18 cellular contexts compared by ENCODE assay signal in the genomic region with DNA sequence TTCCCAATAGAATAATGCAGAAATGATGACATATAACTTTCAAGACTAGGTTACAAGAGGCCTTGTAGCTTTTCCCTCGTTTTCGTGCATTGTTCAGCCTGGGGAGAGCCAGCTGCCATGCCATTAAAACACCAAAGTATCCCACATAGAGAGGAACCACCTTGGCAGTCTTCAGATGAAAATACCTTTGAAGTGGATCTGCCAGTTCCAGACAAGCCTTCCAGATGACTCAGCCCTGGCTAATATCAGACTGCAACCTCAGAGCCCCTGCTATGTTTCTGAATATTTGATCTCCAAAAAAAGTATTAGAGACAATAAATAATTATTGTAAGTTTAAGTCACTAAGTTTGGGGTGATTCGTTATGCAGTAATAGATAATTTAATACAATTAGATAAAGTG.
DNase-seq lines count a peak whose midpoint lies in the region; ATAC-seq, FAIRE-seq and TF ChIP-seq lines count a peak whose summit lies in the region.
"Had no signal": no experiment of that assay in that cellular context is flagged by ENCODE, and none has a peak within 500 bp of the region (broad histone marks: within the 10 kb centered on the region; RNA-seq: fewer than 3 reads in every experiment).

No MANE protein-coding gene starts in this region.

- no peak overlapping the region for H3K27ac Mint-ChIP-seq in type B pancreatic cell
- H3K27ac Mint-ChIP-seq: activated CD8-positive, alpha-beta T cell treated with anti-CD3 and anti-CD28 coated beads, Interleukin-2, amount 10 ng/mL, durations not matched to agents 7 days and 5 days; dendritic cell treated with granulocyte-macrophage colony-stimulating factor and Interleukin-4, amounts not matched to agents 40 ng/mL and 50 ng/mL, for 4 days; naive B cell had no signal

- TF ChIP-seq CTCF in type B pancreatic cell (conservative IDR thresholded peaks at IDR 0.05) (no peak), testis (IDR thresholded peaks at IDR 0.05) (no peak)

- ATAC-seq in HG03469 (IDR thresholded peaks at IDR 0.05; ENCODE audit: unreplicated experiment) = no peak
- ATAC-seq in activated T-cell treated with anti-CD3 and anti-CD28 coated beads, Interleukin-2, amount 50 U/mL, for 4 hours = no peak
- ATAC-seq: activated CD8-positive, alpha-beta T cell treated with anti-CD3 and anti-CD28 coated beads, Interleukin-2, amount 10 ng/mL, durations not matched to agents 7 days and 5 days; K562 had no signal

- no peak overlapping the region for H3K4me3 ChIP-seq in testis
- H3K4me3 ChIP-seq: esophagus squamous epithelium, K562 had no signal

- no peaks in the 10 kb centered on the region for H3K27me3 Mint-ChIP-seq in type B pancreatic cell
- H3K27me3 Mint-ChIP-seq in activated T-cell treated with anti-CD3 and anti-CD28 coated beads, Interleukin-2, amount 50 U/mL, for 4 hours (ENCODE audit: low read depth) = no peaks in the 10 kb centered on the region
- H3K27me3 Mint-ChIP-seq: dendritic cell treated with granulocyte-macrophage colony-stimulating factor and Interleukin-4, amounts not matched to agents 40 ng/mL and 50 ng/mL, for 4 days; naive B cell had no signal

- no peak for TF ChIP-seq POLR2A in testis (IDR thresholded peaks at IDR 0.05)

- no peaks in the 10 kb centered on the region for H3K4me1 Mint-ChIP-seq in type B pancreatic cell (ENCODE audit: unreplicated experiment)
- H3K4me1 Mint-ChIP-seq in activated T-cell treated with anti-CD3 and anti-CD28 coated beads, Interleukin-2, amount 50 U/mL, for 4 hours (ENCODE audit: low read depth) = no peaks in the 10 kb centered on the region
- H3K4me1 Mint-ChIP-seq: naive B cell had no signal

- no peaks in the 10 kb centered on the region for H3K9me3 ChIP-seq in testis
- H3K9me3 ChIP-seq: esophagus squamous epithelium had no signal

- H3K4me1 ChIP-seq in testis = no peaks in the 10 kb centered on the region
- H3K4me1 ChIP-seq: esophagus squamous epithelium had no signal

- H3K27me3 ChIP-seq in testis = no peaks in the 10 kb centered on the region
- H3K27me3 ChIP-seq: BE2C, esophagus squamous epithelium had no signal

- no peak overlapping the region for H3K4me3 Mint-ChIP-seq in type B pancreatic cell
- no peak overlapping the region for H3K4me3 Mint-ChIP-seq in activated T-cell treated with anti-CD3 and anti-CD28 coated beads, Interleukin-2, amount 50 U/mL, for 4 hours
- H3K4me3 Mint-ChIP-seq: activated CD8-positive, alpha-beta T cell treated with anti-CD3 and anti-CD28 coated beads, Interleukin-2, amount 10 ng/mL, durations not matched to agents 7 days and 5 days; dendritic cell treated with granulocyte-macrophage colony-stimulating factor and Interleukin-4, amounts not matched to agents 40 ng/mL and 50 ng/mL, for 4 days; naive B cell had no signal

- 75 to 77% methylated on average over 3 of the region's 3 CpGs for WGBS in testis, 2 donors

- no peak overlapping the region for H3K27ac ChIP-seq in testis
- H3K27ac ChIP-seq: esophagus squamous epithelium had no signal

- no peaks in the 10 kb centered on the region for H3K36me3 Mint-ChIP-seq in type B pancreatic cell
- no peaks in the 10 kb centered on the region for H3K36me3 Mint-ChIP-seq in activated T-cell treated with anti-CD3 and anti-CD28 coated beads, Interleukin-2, amount 50 U/mL, for 4 hours (ENCODE audit: insufficient read depth)
- H3K36me3 Mint-ChIP-seq: naive B cell had no signal

- peak; percentile 13 for DNase-seq in AG20443 (ENCODE audit: low spot score)
- peak; percentile 3 for DNase-seq in HTR-8/SVneo (ENCODE audit: insufficient read length, low spot score)
- DNase-seq in astrocyte of the hippocampus (ENCODE audit: low read depth, low spot score) = peak; percentile 81
- peak; percentile 34 for DNase-seq in kidney glomerular epithelial cell (lab: John Stamatoyannopoulos, UW)
- no peak for DNase-seq in type B pancreatic cell (ENCODE audit: extremely low spot score, unreplicated experiment)
- DNase-seq in testis = no peak
- no peak for DNase-seq in activated T-cell treated with anti-CD3 and anti-CD28 coated beads, Interleukin-2, amount 50 U/mL, for 4 hours
- DNase-seq: activated CD8-positive, alpha-beta T cell treated with anti-CD3 and anti-CD28 coated beads, Interleukin-2, amount 10 ng/mL, durations not matched to agents 7 days and 5 days; activated effector memory CD4-positive, alpha-beta T cell treated with Interleukin-2 at 50 U/mL for 16 hours; aorta; BE2C; esophagus squamous epithelium; naive B cell; NCI-H1436 treated with DMSO at 0.1 percent for 48 hours; NCI-H510A had no signal

- intact Hi-C loops in testis (cut with DNase I; ENCODE audit: low total_unique reads) = no loop called here

- FAIRE-seq in HTR-8/SVneo (lab: Jason Lieb, UNC) = no peak
- FAIRE-seq: K562 had no signal

- no peaks in the 10 kb centered on the region for H3K36me3 ChIP-seq in testis (ENCODE audit: low read depth, missing control alignments)
- H3K36me3 ChIP-seq: BE2C, esophagus squamous epithelium had no signal

- no peaks in the 10 kb centered on the region for H3K9me3 Mint-ChIP-seq in type B pancreatic cell
- H3K9me3 Mint-ChIP-seq in activated T-cell treated with anti-CD3 and anti-CD28 coated beads, Interleukin-2, amount 50 U/mL, for 4 hours = peaks cover 5% of the 10 kb centered on the region
- H3K9me3 Mint-ChIP-seq: dendritic cell treated with granulocyte-macrophage colony-stimulating factor and Interleukin-4, amounts not matched to agents 40 ng/mL and 50 ng/mL, for 4 days had no signal

Comparison
In these comparisons a context has a peak if more than half of its experiments do, and no peak if none do; other contexts are left out.
1. DNase-seq: peak in AG20443 (single experiment), HTR-8/SVneo (single experiment), astrocyte of the hippocampus (single experiment) and kidney glomerular epithelial cell (single experiment); none in type B pancreatic cell (single experiment), testis (single experiment) and activated T-cell treated with anti-CD3 and anti-CD28 coated beads, Interleukin-2, amount 50 U/mL, for 4 hours (single experiment).